ENCODE assay signal across 8 cellular contexts in genomic region chr3:179260949-179261765, GRCh38. TPM values are rescaled to one million over a fixed set of nuclear protein-coding genes. Genes with fewer than 3 reads are reported as not detected.
DNase-seq lines count a peak whose midpoint lies in the region; ATAC-seq, FAIRE-seq and TF ChIP-seq lines count a peak whose summit lies in the region.

No MANE protein-coding gene starts in this region.

- TF ChIP-seq CTCF in KMS-11 (conservative IDR thresholded peaks at IDR 0.05; ENCODE audit: low read depth, low read length) = no peak
- TF ChIP-seq CTCF in astrocyte (IDR thresholded peaks at IDR 0.05; ENCODE audit: insufficient read depth, low read depth, low read length) = no peak

- H3K27ac ChIP-seq in KMS-11 (no peak overlapping the region), astrocyte (ENCODE audit: low read depth, low read length) (no peak overlapping the region)

- H4K20me1 ChIP-seq in KMS-11 (ENCODE audit: insufficient read depth) (no peaks in the 10 kb centered on the region), astrocyte (ENCODE audit: insufficient read depth, low read length) (no peaks in the 10 kb centered on the region)

- H3K9me3 Mint-ChIP-seq in T-helper 2 cell treated with Interferon-gamma antibody and Interleukin-4, amounts not matched to agents 5 μg/mL and 100 μg/mL, for 36 hours = peaks cover 5% of the 10 kb centered on the region
- H3K9me3 Mint-ChIP-seq in astrocyte (ENCODE audit: unreplicated experiment) = peaks cover 16% of the 10 kb centered on the region

- FAIRE-seq in astrocyte (lab: Jason Lieb, UNC) = no peak

- no peak overlapping the region for H3K27ac Mint-ChIP-seq in T-helper 2 cell treated with Interferon-gamma antibody and Interleukin-4, amounts not matched to agents 5 μg/mL and 100 μg/mL, for 36 hours
- peak overlapping the region; percentile 18 for H3K27ac Mint-ChIP-seq in astrocyte (ENCODE audit: unreplicated experiment)

- H2AFZ ChIP-seq in KMS-11 (ENCODE audit: low read depth) = peak overlapping the region; percentile 98
- H2AFZ ChIP-seq in astrocyte (ENCODE audit: low read depth, low read length) = peak overlapping the region; percentile 74

- peak overlapping the region; percentile 70 for H3K9ac ChIP-seq in KMS-11
- H3K9ac ChIP-seq in astrocyte (ENCODE audit: low read length) = peak overlapping the region; percentile 66

- in situ Hi-C loops in G401 (cut with HindIII; ENCODE audit: low sequenced_read_pairs) (no loop called here), HAP-1 (cut with MboI; ENCODE audit: low sequenced_read_pairs) (no loop called here)

- H3K4me1 ChIP-seq in KMS-11 (ENCODE audit: low read depth, poor library complexity, severe bottlenecking) = peaks cover 7% of the 10 kb centered on the region
- no peaks in the 10 kb centered on the region for H3K4me1 ChIP-seq in astrocyte (ENCODE audit: insufficient read depth, low read length)
- no peaks in the 10 kb centered on the region for H3K4me1 ChIP-seq in HAP-1

- ATAC-seq in GM21717 (IDR thresholded peaks at IDR 0.05; ENCODE audit: unreplicated experiment) = peak; percentile 86
- ATAC-seq in sciatic nerve = peak; percentile 96

- peaks cover 26% of the 10 kb centered on the region for H3K27me3 Mint-ChIP-seq in T-helper 2 cell treated with Interferon-gamma antibody and Interleukin-4, amounts not matched to agents 5 μg/mL and 100 μg/mL, for 36 hours (ENCODE audit: low read depth)
- H3K27me3 Mint-ChIP-seq in astrocyte (ENCODE audit: low read depth, unreplicated experiment) = peaks cover 6% of the 10 kb centered on the region

- H3K36me3 Mint-ChIP-seq in T-helper 2 cell treated with Interferon-gamma antibody and Interleukin-4, amounts not matched to agents 5 μg/mL and 100 μg/mL, for 36 hours (ENCODE audit: low read depth) = peaks cover 2% of the 10 kb centered on the region
- peaks cover 2% of the 10 kb centered on the region for H3K36me3 Mint-ChIP-seq in astrocyte (ENCODE audit: low read depth, unreplicated experiment)

- H3K4me3 ChIP-seq in KMS-11 (IDR thresholded peaks at IDR 0.05; ENCODE audit: insufficient read depth, low read depth, low read length) (no peak overlapping the region), astrocyte (ENCODE audit: insufficient read depth, low read depth, low read length) (peak overlapping the region; percentile 60), HAP-1 (no peak overlapping the region)

- H3K4me2 ChIP-seq in KMS-11 (peak overlapping the region; percentile 98), astrocyte (ENCODE audit: low read length) (peak overlapping the region; percentile 89)

- DNase-seq in G401 (ENCODE audit: low spot score) = peak; percentile 44
- peak; percentile 68 for DNase-seq in T-helper 2 cell treated with Interferon-gamma antibody and Interleukin-4, amounts not matched to agents 5 μg/mL and 100 μg/mL, for 36 hours (ENCODE audit: low spot score)
- peak; percentile 45 for DNase-seq in astrocyte (ENCODE audit: low read depth)
- DNase-seq in hypothalamus (lab: John Stamatoyannopoulos, UW) = peak in 48 of 51 donors; percentile 4 to 74 (median 40)
- DNase-seq in sciatic nerve (ENCODE audit: low spot score) = peak; percentile 80
- DNase-seq in HAP-1 (ENCODE audit: low spot score in 2 of 2) = no peak

- no peaks in the 10 kb centered on the region for H3K36me3 ChIP-seq in KMS-11 (ENCODE audit: insufficient read depth)
- H3K36me3 ChIP-seq in astrocyte (ENCODE audit: insufficient read depth, low read length) = no peaks in the 10 kb centered on the region
- H3K36me3 ChIP-seq in HAP-1 (replicated peaks) = no peaks in the 10 kb centered on the region

- intact Hi-C loops in sciatic nerve (cut with DNase I) = no loop called here

- H3K9me3 ChIP-seq in astrocyte (ENCODE audit: insufficient read depth, low read depth, low read length) = no peaks in the 10 kb centered on the region
- H3K9me3 ChIP-seq in HAP-1 = no peaks in the 10 kb centered on the region

- no peaks in the 10 kb centered on the region for H3K79me2 ChIP-seq in KMS-11 (ENCODE audit: insufficient read depth, low read depth)
- no peaks in the 10 kb centered on the region for H3K79me2 ChIP-seq in astrocyte (ENCODE audit: insufficient read depth, low read length)

- H3K4me1 Mint-ChIP-seq in T-helper 2 cell treated with Interferon-gamma antibody and Interleukin-4, amounts not matched to agents 5 μg/mL and 100 μg/mL, for 36 hours (ENCODE audit: low read depth) = peaks cover 15% of the 10 kb centered on the region
- H3K4me1 Mint-ChIP-seq in astrocyte (ENCODE audit: low read depth, unreplicated experiment) = peaks cover 2% of the 10 kb centered on the region

- H3K27me3 ChIP-seq in KMS-11 (ENCODE audit: insufficient read depth, low read depth) (no peaks in the 10 kb centered on the region), astrocyte (ENCODE audit: insufficient read depth, low read length) (no peaks in the 10 kb centered on the region), HAP-1 (ENCODE audit: low read depth) (no peaks in the 10 kb centered on the region)

- H3K4me3 Mint-ChIP-seq in T-helper 2 cell treated with Interferon-gamma antibody and Interleukin-4, amounts not matched to agents 5 μg/mL and 100 μg/mL, for 36 hours = peak overlapping the region; percentile 81
- peak overlapping the region; percentile 85 for H3K4me3 Mint-ChIP-seq in astrocyte (ENCODE audit: unreplicated experiment)

RNA-seq across cellular contexts. Expression of gene KCNMB3, which starts 10.2 kb away (rescaled TPM):
- 0.10 and 0.86 TPM in 2 replicates for total RNA-seq in G401 (2014; rRNA removed; shearing (Covaris generic))
- total RNA-seq in astrocyte = 0.75 and 1.7 TPM in 2 replicates
- 3.8 TPM for total RNA-seq in sciatic nerve

Comparison
In these comparisons a context has a peak if more than half of its experiments do, and no peak if none do; other contexts are left out.
1. DNase-seq: peak in G401 (single experiment), T-helper 2 cell treated with Interferon-gamma antibody and Interleukin-4, amounts not matched to agents 5 μg/mL and 100 μg/mL, for 36 hours (single experiment), astrocyte (single experiment), hypothalamus (48 of 51) and sciatic nerve (single experiment); none in HAP-1 (0 of 2).